In genomic region chr17:7191571-7192270, GRCh38 we compare ENCODE assay signal across 8 cellular contexts. TPM values are rescaled to one million over a fixed set of nuclear protein-coding genes. Genes with fewer than 3 reads are reported as not detected.
DNase-seq lines count a peak whose midpoint lies in the region; ATAC-seq and TF ChIP-seq lines count a peak whose summit lies in the region.

No MANE protein-coding gene starts in this region.

- no peak for TF ChIP-seq CTCF in WTC11 (IDR thresholded peaks at IDR 0.05)

- ATAC-seq in WTC11, result peak; percentile 95
- no peak for ATAC-seq in GM19397 (IDR thresholded peaks at IDR 0.05; ENCODE audit: unreplicated experiment)
- no peak for ATAC-seq in HG03139 (IDR thresholded peaks at IDR 0.05; ENCODE audit: unreplicated experiment)
- ATAC-seq in GM21825 (IDR thresholded peaks at IDR 0.05; ENCODE audit: unreplicated experiment), result no peak

- CTCF ChIA-PET in WTC11 (lab: Charles Lee), result interaction anchor here (0.7 to 1.0 kb wide), 2 partner anchors 14 to 23 kb away, joined by 4 to 5 read pairs; no protein-coding TSS in a partner anchor

- peak overlapping the region; percentile 64 for H3K27ac Mint-ChIP-seq in WTC11

- POLR2A ChIA-PET in WTC11 (lab: Charles Lee), result no interaction called here

- H3K4me1 Mint-ChIP-seq in WTC11, result no peaks in the 10 kb centered on the region

- peak; percentile 42 for DNase-seq in Ammon's horn (ENCODE audit: low spot score)
- peak; percentile 44 for DNase-seq in GM19240 (ENCODE audit: insufficient read length, low spot score)
- DNase-seq in WTC11 (ENCODE audit: low spot score), result peak; percentile 86
- peak; percentile 10 for DNase-seq in kidney tubule cell (ENCODE audit: low spot score)
- no peak for DNase-seq in NCI-H510A (lab: John Stamatoyannopoulos, UW)

- H3K36me3 Mint-ChIP-seq in WTC11, result peaks cover 27% of the 10 kb centered on the region

- H3K27me3 Mint-ChIP-seq in WTC11 (ENCODE audit: low read depth), result no peaks in the 10 kb centered on the region

- H3K9me3 Mint-ChIP-seq in WTC11, result no peaks in the 10 kb centered on the region

- H3K4me3 Mint-ChIP-seq in WTC11, result no peak overlapping the region

TF ChIP-seq in WTC11, 78 proteins besides CTCF, POLR2A, EP300 and RAD21:
- TF ChIP-seq PRRX2 (CRISPR knock-in tag; IDR thresholded peaks at IDR 0.05) (no peak), ARID4B (CRISPR knock-in tag; IDR thresholded peaks at IDR 0.05; ENCODE audit: borderline replicate concordance) (0 out of 2 replicates have a peak, but pooled peaks have one; percentile 46), TEAD4 (CRISPR knock-in tag; IDR thresholded peaks at IDR 0.05) (0 out of 2 replicates have a peak, but pooled peaks have one; percentile 20), ATF1 (CRISPR knock-in tag; IDR thresholded peaks at IDR 0.05) (no peak), TEAD1 (CRISPR knock-in tag; IDR thresholded peaks at IDR 0.05) (peak; percentile 49; the same call in 1 of the 2 replicates), TP53 (CRISPR knock-in tag; IDR thresholded peaks at IDR 0.05) (0 out of 2 replicates have a peak, but pooled peaks have one; percentile 32), NR3C1 (CRISPR knock-in tag; conservative IDR thresholded peaks at IDR 0.05; ENCODE audit: low read depth) (0 out of 2 replicates have a peak, but pooled peaks have one; percentile 28), SMAD4 (CRISPR knock-in tag; IDR thresholded peaks at IDR 0.05) (peak; percentile 35; the same call in 1 of the 2 replicates), USF1 (CRISPR knock-in tag; IDR thresholded peaks at IDR 0.05) (peak; percentile 91), NFE2L1 (CRISPR knock-in tag; IDR thresholded peaks at IDR 0.05) (no peak), USF2 (CRISPR knock-in tag; IDR thresholded peaks at IDR 0.05) (peak; percentile 90), ZNF423 (CRISPR knock-in tag; IDR thresholded peaks at IDR 0.05) (no peak), ZBTB43 (CRISPR knock-in tag; IDR thresholded peaks at IDR 0.05) (no peak), TCF7 (CRISPR knock-in tag; IDR thresholded peaks at IDR 0.05; ENCODE audit: low read depth) (no peak), NR2C2 (CRISPR knock-in tag; IDR thresholded peaks at IDR 0.05) (no peak), ZNF416 (CRISPR knock-in tag; IDR thresholded peaks at IDR 0.05) (no peak), PREB (CRISPR knock-in tag; IDR thresholded peaks at IDR 0.05; ENCODE audit: borderline replicate concordance) (no peak)
TF ChIP-seq in WTC11: peak in this region for 8.

RNA-seq across cellular contexts. Expression of gene ASGR1, which starts 12.6 kb away (rescaled TPM):
- total RNA-seq in WTC11 (2021), result 13.3 to 17.7 TPM (median 15.8 TPM) in 3 replicates

RNA-seq across cellular contexts. Expression of gene DLG4, which starts 27.9 kb away (rescaled TPM):
- total RNA-seq in WTC11 (2021), result 47.1 to 59.7 TPM (median 48.0 TPM) in 3 replicates

RNA-seq across cellular contexts. Expression of gene ACADVL, which starts 28.0 kb away (rescaled TPM):
- 213 to 236 TPM (median 221 TPM) in 3 replicates for total RNA-seq in WTC11 (2021)

RNA-seq across cellular contexts. Expression of gene DVL2, which starts 42.6 kb away (rescaled TPM):
- 57.6 to 67.3 TPM (median 59.8 TPM) in 3 replicates for total RNA-seq in WTC11 (2021)

RNA-seq across cellular contexts. Expression of gene PHF23, which starts 47.5 kb away (rescaled TPM):
- total RNA-seq in WTC11 (2021), result 45.8 to 50.1 TPM (median 49.1 TPM) in 3 replicates
